ENCODE assay signal across 24 cellular contexts in the genomic region with DNA sequence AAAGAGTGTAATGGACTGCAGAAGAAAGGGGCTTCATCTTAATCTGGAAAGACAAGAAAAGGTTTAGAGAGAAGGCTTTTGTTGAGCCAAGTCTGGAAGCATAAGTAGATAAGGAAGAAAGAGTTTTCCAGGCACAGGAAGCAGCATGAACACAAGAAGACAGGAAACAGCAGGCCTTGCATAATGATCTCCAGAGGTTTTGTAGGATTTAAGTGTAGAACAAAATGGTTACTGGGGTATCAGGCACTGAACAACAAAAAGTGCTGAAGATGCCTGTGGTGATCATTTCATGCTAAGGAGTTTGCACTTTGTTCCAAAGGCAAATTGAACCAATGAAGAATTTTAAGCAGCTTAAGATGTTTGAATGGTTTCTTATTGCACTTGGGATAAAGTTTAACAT.
"Had no signal": no experiment of that assay in that cellular context is flagged by ENCODE, and none has a peak within 500 bp of the region (broad histone marks: within the 10 kb centered on the region; RNA-seq: fewer than 3 reads in every experiment).

No MANE protein-coding gene starts in this region.

- H3K27ac Mint-ChIP-seq: activated CD8-positive, alpha-beta T cell treated with anti-CD3 and anti-CD28 coated beads for 36 hours; activated naive CD8-positive, alpha-beta T cell treated with anti-CD3 and anti-CD28 coated beads, Interleukin-2, amount 10 ng/mL, durations not matched to agents 7 days and 5 days; activated T-cell treated with anti-CD3 and anti-CD28 coated beads, Interleukin-2, amount 50 U/mL, for 72 hours; T-helper 2 cell treated with Interferon-gamma antibody and Interleukin-4, amounts not matched to agents 5 μg/mL and 100 μg/mL, for 36 hours had no signal

- ATAC-seq: activated CD4-positive, CD25-positive, alpha-beta regulatory T cell treated with anti-CD3 and anti-CD28 coated beads, Interleukin-2, amount 50 U/mL, for 24 hours; activated CD8-positive, alpha-beta T cell treated with anti-CD3 and anti-CD28 coated beads for 36 hours; activated T-cell treated with anti-CD3 and anti-CD28 coated beads, Interleukin-2, amount 50 U/mL, for 72 hours; PC-3; SK-N-SH treated with all-trans-retinoic acid at 6 μM for 48 hours had no signal

- H3K36me3 Mint-ChIP-seq: activated naive CD8-positive, alpha-beta T cell treated with anti-CD3 and anti-CD28 coated beads, Interleukin-2, amount 10 ng/mL, durations not matched to agents 7 days and 5 days had no signal

- H3K36me3 ChIP-seq: adrenal gland, breast epithelium, SJCRH30 had no signal

- H3K4me3 ChIP-seq: adrenal gland, breast epithelium, SJCRH30 had no signal

- H3K4me3 Mint-ChIP-seq: activated CD8-positive, alpha-beta T cell treated with anti-CD3 and anti-CD28 coated beads for 36 hours; activated naive CD8-positive, alpha-beta T cell treated with anti-CD3 and anti-CD28 coated beads, Interleukin-2, amount 10 ng/mL, durations not matched to agents 7 days and 5 days; activated T-cell treated with anti-CD3 and anti-CD28 coated beads, Interleukin-2, amount 50 U/mL, for 72 hours; T-helper 2 cell treated with Interferon-gamma antibody and Interleukin-4, amounts not matched to agents 5 μg/mL and 100 μg/mL, for 36 hours had no signal

- H3K9me3 ChIP-seq: adrenal gland, breast epithelium, SJCRH30 had no signal

- H3K27me3 ChIP-seq: adrenal gland, breast epithelium, SJCRH30 had no signal

- DNase-seq: activated CD4-positive, alpha-beta T cell treated with anti-CD3 and anti-CD28 coated beads for 4 hours; activated CD8-positive, alpha-beta memory T cell treated with anti-CD3 and anti-CD28 coated beads, Interleukin-2, amount 50 U/mL, for 4 hours; activated CD8-positive, alpha-beta T cell treated with anti-CD3 and anti-CD28 coated beads for 36 hours; activated naive CD4-positive, alpha-beta T cell treated with anti-CD3 and anti-CD28 coated beads, Interleukin-2, amount 50 U/mL, for 16 hours; activated naive CD8-positive, alpha-beta T cell treated with anti-CD3 and anti-CD28 coated beads, Interleukin-2, amount 10 ng/mL, durations not matched to agents 7 days and 5 days; activated T-cell treated with anti-CD3 and anti-CD28 coated beads, Interleukin-2, amount 50 U/mL, for 72 hours; adrenal gland; aorta; central memory CD4-positive, alpha-beta T cell; Kasumi-1; KBM-7; NCI-H1105 treated with DMSO at 0.1 percent for 48 hours; NCI-H1436 treated with DMSO at 0.1 percent for 48 hours; NCI-H187; NCI-H2081 treated with DMSO at 0.1 percent for 48 hours; NCI-H446; NCI-H524; PC-3; SJCRH30; SW 1271 had no signal

- H3K27me3 Mint-ChIP-seq: activated CD8-positive, alpha-beta T cell treated with anti-CD3 and anti-CD28 coated beads for 36 hours; activated naive CD8-positive, alpha-beta T cell treated with anti-CD3 and anti-CD28 coated beads, Interleukin-2, amount 10 ng/mL, durations not matched to agents 7 days and 5 days had no signal

- H3K4me1 Mint-ChIP-seq: activated naive CD8-positive, alpha-beta T cell treated with anti-CD3 and anti-CD28 coated beads, Interleukin-2, amount 10 ng/mL, durations not matched to agents 7 days and 5 days had no signal

- H3K4me1 ChIP-seq: adrenal gland, breast epithelium, SJCRH30 had no signal

- H3K9me3 Mint-ChIP-seq: activated CD8-positive, alpha-beta T cell treated with anti-CD3 and anti-CD28 coated beads for 36 hours; activated naive CD8-positive, alpha-beta T cell treated with anti-CD3 and anti-CD28 coated beads, Interleukin-2, amount 10 ng/mL, durations not matched to agents 7 days and 5 days; T-helper 2 cell treated with Interferon-gamma antibody and Interleukin-4, amounts not matched to agents 5 μg/mL and 100 μg/mL, for 36 hours had no signal

- H3K27ac ChIP-seq: adrenal gland, breast epithelium, SJCRH30 had no signal
